25 cellular contexts compared by ENCODE assay signal in the genomic region with DNA sequence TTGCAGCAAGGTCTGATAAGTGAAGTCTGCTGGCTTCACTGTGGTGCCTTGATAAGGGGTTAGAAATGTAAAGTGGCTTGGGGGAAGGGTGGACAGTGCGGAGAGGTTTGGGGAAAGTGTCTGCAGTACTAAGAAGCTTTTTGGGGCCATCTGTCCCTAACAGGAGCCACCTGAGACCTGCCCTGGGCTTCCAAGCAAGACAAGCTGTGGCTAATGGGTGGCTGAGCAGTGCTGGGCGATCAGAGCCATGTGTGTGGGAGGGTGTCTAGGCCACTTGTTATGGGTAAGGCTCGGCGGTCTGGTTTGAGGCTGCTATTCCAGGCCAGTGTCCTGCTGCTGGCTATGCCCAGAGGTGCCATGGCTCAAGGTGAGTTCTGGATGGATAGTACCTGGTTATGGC.
DNase-seq lines count a peak whose midpoint lies in the region; ATAC-seq and TF ChIP-seq lines count a peak whose summit lies in the region.
"Had no signal": no experiment of that assay in that cellular context is flagged by ENCODE, and none has a peak within 500 bp of the region (broad histone marks: within the 10 kb centered on the region; RNA-seq: fewer than 3 reads in every experiment).

No MANE protein-coding gene starts in this region.

- H3K9me3 ChIP-seq in heart right ventricle = peaks cover 0 to 11% (median 0%) of the 10 kb centered on the region in 11 donors
- H3K9me3 ChIP-seq: SJSA1 had no signal

- no peak overlapping the region for H3K27ac ChIP-seq in heart right ventricle
- H3K27ac ChIP-seq: 22Rv1, HL-60, SJSA1 had no signal

- H3K4me3 Mint-ChIP-seq in memory B cell (peak overlapping the region; percentile 48), MCF 10A (ENCODE audit: unreplicated experiment) (no peak overlapping the region)
- H3K4me3 Mint-ChIP-seq: GM23338 had no signal

- H3K36me3 ChIP-seq in heart right ventricle = no peaks in the 10 kb centered on the region
- H3K36me3 ChIP-seq: SJSA1 had no signal

- no peak overlapping the region for H3K4me3 ChIP-seq in heart right ventricle
- H3K4me3 ChIP-seq: GM23338, SJSA1 had no signal

- BruUV-seq in MCF 10A (replicated peaks; lab: Mats Ljungman, UMichigan) = no TSS peak

- H3K27ac Mint-ChIP-seq in memory B cell = peak overlapping the region; percentile 66
- H3K27ac Mint-ChIP-seq in MCF 10A (ENCODE audit: low read depth, unreplicated experiment) = no peak overlapping the region
- H3K27ac Mint-ChIP-seq: GM23338 had no signal

- POLR2A ChIA-PET in MCF 10A (lab: Yijun Ruan, JAX) = no interaction called here

- H3K27me3 ChIP-seq in heart right ventricle = peaks cover 0 to 7% (median 0%) of the 10 kb centered on the region in 7 donors
- H3K27me3 ChIP-seq: SJSA1 had no signal

- DNase-seq in Right ventricle myocardium inferior (ENCODE audit: missing footprints) (peak; percentile 39), heart right ventricle (no peak), OCI-M1 (lab: John Stamatoyannopoulos, UW) (peak; percentile 74), memory B cell (ENCODE audit: low spot score in 2 of 2) (no peak), MCF 10A (ENCODE audit: unreplicated experiment) (no peak), NCI-H69 (lab: John Stamatoyannopoulos, UW) (no peak)
- DNase-seq: COR-L47, DMS 273 treated with DMSO at 0.1 percent for 48 hours, GF-D8, HCEC 1CT, Karpas-422, MM.1S, NCI-H1092 treated with DMSO at 0.1 percent for 48 hours, NCI-H146, NCI-H2029 treated with DMSO at 0.1 percent for 48 hours, NCI-H2171, NCI-H446, NCI-H748 treated with DMSO at 0.1 percent for 48 hours had no signal

- H3K9me3 Mint-ChIP-seq in memory B cell (peaks cover 1% of the 10 kb centered on the region), MCF 10A (ENCODE audit: unreplicated experiment) (peaks cover 36% of the 10 kb centered on the region)

- H3K27me3 Mint-ChIP-seq in memory B cell (no peaks in the 10 kb centered on the region), MCF 10A (ENCODE audit: insufficient read depth, unreplicated experiment) (no peaks in the 10 kb centered on the region)

- H3K4me1 Mint-ChIP-seq in memory B cell (peaks cover 13% of the 10 kb centered on the region), MCF 10A (ENCODE audit: insufficient read depth, unreplicated experiment) (no peaks in the 10 kb centered on the region)

- H3K4me1 ChIP-seq in heart right ventricle = no peaks in the 10 kb centered on the region
- H3K4me1 ChIP-seq: SJSA1 had no signal

- WGBS in heart right ventricle, 2 donors = 55 to 56% methylated on average over 4 of the region's 4 CpGs

- peaks cover 2% of the 10 kb centered on the region for H3K36me3 Mint-ChIP-seq in memory B cell
- no peaks in the 10 kb centered on the region for H3K36me3 Mint-ChIP-seq in MCF 10A (ENCODE audit: insufficient read depth, unreplicated experiment)

- ATAC-seq in Right ventricle myocardium inferior (no peak), heart right ventricle (no peak), memory B cell (ENCODE audit: low read depth) (no peak), GM19455 (IDR thresholded peaks at IDR 0.05; ENCODE audit: unreplicated experiment) (no peak), GM19452 (IDR thresholded peaks at IDR 0.05; ENCODE audit: unreplicated experiment) (no peak)
- ATAC-seq: Panc1 had no signal

- intact Hi-C loops in Right ventricle myocardium inferior (cut with DNase I) = no loop called here
- intact Hi-C loops in heart right ventricle (cut with DNase I) = no loop called here
- intact Hi-C loops in MCF 10A (cut with micrococcal nuclease) = no loop called here

- TF ChIP-seq CTCF in heart right ventricle (IDR thresholded peaks at IDR 0.05) (no peak), MCF 10A (IDR thresholded peaks at IDR 0.05; ENCODE audit: unreplicated experiment) (no peak)

- CTCF ChIA-PET in MCF 10A (lab: Yijun Ruan, JAX) = interaction anchor here (0.6 kb wide), 3 partner anchors 90 to 142 kb away, joined by 3 read pairs; no protein-coding TSS in a partner anchor

Comparison
In these comparisons a context has a peak if more than half of its experiments do, and no peak if none do; other contexts are left out.
1. DNase-seq: peak in Right ventricle myocardium inferior (single experiment) and OCI-M1 (single experiment); none in heart right ventricle (0 of 2), memory B cell (0 of 2), MCF 10A (single experiment) and NCI-H69 (single experiment).